30 cellular contexts compared by ENCODE assay signal in genomic region chr10:88850712-88851111, GRCh38. TPM values are rescaled to one million over a fixed set of nuclear protein-coding genes. Genes with fewer than 3 reads are reported as not detected.
A peak's percentile ranks its signal among the peaks of the same experiment; 100 is the strongest.
DNase-seq lines count a peak whose midpoint lies in the region; ATAC-seq and TF ChIP-seq lines count a peak whose summit lies in the region.
"Had no signal": no experiment of that assay in that cellular context is flagged by ENCODE, and none has a peak within 500 bp of the region (broad histone marks: within the 10 kb centered on the region; RNA-seq: fewer than 3 reads in every experiment).

No MANE protein-coding gene starts in this region.

- TF ChIP-seq CTCF in VCaP (conservative IDR thresholded peaks at IDR 0.05) (no peak), upper lobe of left lung (IDR thresholded peaks at IDR 0.05) (no peak), natural killer cell (IDR thresholded peaks at IDR 0.05) (no peak)

- intact Hi-C loops in natural killer cell (cut with micrococcal nuclease) = no loop called here

- no peaks in the 10 kb centered on the region for H3K9me3 ChIP-seq in mucosa of rectum (ENCODE audit: control insufficient read depth in 2 of 2, low read length in 2 of 2)
- no peaks in the 10 kb centered on the region for H3K9me3 ChIP-seq in upper lobe of left lung
- H3K9me3 ChIP-seq: esophagus muscularis mucosa, gastrocnemius medialis, SJSA1, tibial nerve had no signal

- no peaks in the 10 kb centered on the region for H3K4me1 Mint-ChIP-seq in natural killer cell
- peaks cover 29% of the 10 kb centered on the region for H3K4me1 Mint-ChIP-seq in activated T-cell treated with anti-CD3 and anti-CD28 coated beads, Interleukin-2, amount 50 U/mL, for 24 hours (ENCODE audit: low read depth)
- H3K4me1 Mint-ChIP-seq: naive B cell had no signal

- H3K4me1 ChIP-seq in mucosa of rectum (ENCODE audit: control insufficient read depth in 2 of 2, insufficient read depth in 2 of 2, low read length in 2 of 2) (peaks cover 5 to 33% of the 10 kb centered on the region in 2 donors), urinary bladder (ENCODE audit: insufficient read depth) (no peaks in the 10 kb centered on the region), upper lobe of left lung (peaks cover 3 to 29% (median 24%) of the 10 kb centered on the region in 4 donors)
- H3K4me1 ChIP-seq: gastrocnemius medialis, tibial nerve had no signal

- WGBS in urinary bladder = 69% methylated on average over 1 of the region's 1 CpG
- 77 to 91% methylated on average over 1 of the region's 1 CpG for WGBS in upper lobe of left lung, 2 donors

- H3K27ac ChIP-seq in VCaP (peak overlapping the region; percentile 78), mucosa of rectum (ENCODE audit: low read depth in 2 of 2, low read length in 2 of 2) (peak overlapping the region; percentile 77 to 87), urinary bladder (ENCODE audit: low read depth) (peak overlapping the region; percentile 50), upper lobe of left lung (peak overlapping the region in 1 of 4 donors; percentile 71)
- H3K27ac ChIP-seq: esophagus muscularis mucosa, gastrocnemius medialis, SJSA1, tibial nerve had no signal

- H3K27me3 ChIP-seq in mucosa of rectum (ENCODE audit: control insufficient read depth in 2 of 2, insufficient read depth in 2 of 2, low read length in 2 of 2) (no peaks in the 10 kb centered on the region), upper lobe of left lung (no peaks in the 10 kb centered on the region)
- H3K27me3 ChIP-seq: esophagus muscularis mucosa, gastrocnemius medialis, SJSA1, tibial nerve had no signal

- no peaks in the 10 kb centered on the region for H3K9me3 Mint-ChIP-seq in natural killer cell
- H3K9me3 Mint-ChIP-seq in activated T-cell treated with anti-CD3 and anti-CD28 coated beads, Interleukin-2, amount 50 U/mL, for 24 hours = no peaks in the 10 kb centered on the region
- H3K9me3 Mint-ChIP-seq: activated naive CD4-positive, alpha-beta T cell treated with anti-CD3 and anti-CD28 coated beads, Interleukin-2, amount 50 U/mL, for 24 hours; CD4-positive, alpha-beta memory T cell; memory B cell; naive B cell; stimulated activated naive CD8-positive, alpha-beta T cell treated with anti-CD3 and anti-CD28 coated beads, Interleukin-15, Interleukin-2, amounts not matched to agents 100 ng/mL and 50 ng/mL, for 24 hours had no signal

- H3K9ac ChIP-seq in mucosa of rectum (ENCODE audit: low read depth in 1 of 2, low read length in 2 of 2) = peak overlapping the region; percentile 48 to 64

- no peak for TF ChIP-seq EP300 in upper lobe of left lung (IDR thresholded peaks at IDR 0.05)

- TF ChIP-seq POLR2A in upper lobe of left lung (IDR thresholded peaks at IDR 0.05) = no peak

- H3K27me3 Mint-ChIP-seq in natural killer cell (ENCODE audit: low read depth in 2 of 2) = peaks cover 4 to 8% of the 10 kb centered on the region in 2 donors
- H3K27me3 Mint-ChIP-seq in activated T-cell treated with anti-CD3 and anti-CD28 coated beads, Interleukin-2, amount 50 U/mL, for 24 hours = peaks cover 5% of the 10 kb centered on the region
- H3K27me3 Mint-ChIP-seq: CD4-positive, alpha-beta memory T cell; memory B cell had no signal

- no peak overlapping the region for H3K27ac Mint-ChIP-seq in natural killer cell
- no peak overlapping the region for H3K27ac Mint-ChIP-seq in activated T-cell treated with anti-CD3 and anti-CD28 coated beads, Interleukin-2, amount 50 U/mL, for 24 hours
- H3K27ac Mint-ChIP-seq: activated naive CD4-positive, alpha-beta T cell treated with anti-CD3 and anti-CD28 coated beads, Interleukin-2, amount 50 U/mL, for 24 hours; CD4-positive, alpha-beta memory T cell; memory B cell; naive B cell; stimulated activated naive CD8-positive, alpha-beta T cell treated with anti-CD3 and anti-CD28 coated beads, Interleukin-15, Interleukin-2, amounts not matched to agents 100 ng/mL and 50 ng/mL, for 24 hours had no signal

- no peak overlapping the region for H3K4me3 Mint-ChIP-seq in natural killer cell
- no peak overlapping the region for H3K4me3 Mint-ChIP-seq in activated T-cell treated with anti-CD3 and anti-CD28 coated beads, Interleukin-2, amount 50 U/mL, for 24 hours
- H3K4me3 Mint-ChIP-seq: activated naive CD4-positive, alpha-beta T cell treated with anti-CD3 and anti-CD28 coated beads, Interleukin-2, amount 50 U/mL, for 24 hours; CD4-positive, alpha-beta memory T cell; memory B cell; naive B cell; stimulated activated naive CD8-positive, alpha-beta T cell treated with anti-CD3 and anti-CD28 coated beads, Interleukin-15, Interleukin-2, amounts not matched to agents 100 ng/mL and 50 ng/mL, for 24 hours had no signal

- no peaks in the 10 kb centered on the region for H3K36me3 Mint-ChIP-seq in natural killer cell
- H3K36me3 Mint-ChIP-seq in activated T-cell treated with anti-CD3 and anti-CD28 coated beads, Interleukin-2, amount 50 U/mL, for 24 hours (ENCODE audit: low read depth) = no peaks in the 10 kb centered on the region
- H3K36me3 Mint-ChIP-seq: activated naive CD4-positive, alpha-beta T cell treated with anti-CD3 and anti-CD28 coated beads, Interleukin-2, amount 50 U/mL, for 24 hours; CD4-positive, alpha-beta memory T cell; memory B cell; naive B cell had no signal

- no peak for ATAC-seq in upper lobe of left lung (ENCODE audit: low FRiP score in 2 of 2)
- no peak for ATAC-seq in natural killer cell
- ATAC-seq: gastrocnemius medialis had no signal

- peak; percentile 17 for DNase-seq in DMS53 (lab: John Stamatoyannopoulos, UW)
- no peak for DNase-seq in DMS53 treated with DMSO at 0.1 percent for 48 hours (lab: John Stamatoyannopoulos, UW; ENCODE audit: unreplicated experiment)
- DNase-seq in upper lobe of left lung = no peak
- DNase-seq in natural killer cell = no peak
- no peak for DNase-seq in activated T-cell treated with anti-CD3 and anti-CD28 coated beads, Interleukin-2, amount 50 U/mL, for 24 hours
- DNase-seq: 8988T; activated CD4-positive, alpha-beta T cell treated with anti-CD3 and anti-CD28 coated beads, Interleukin-2, amount 50 U/mL, for 48 hours; amygdala; CD4-positive, alpha-beta memory T cell; effector memory CD4-positive, alpha-beta T cell; gastrocnemius medialis; hippocampal formation; left colon; naive B cell; NCI-H1417; NCI-H2029 treated with DMSO at 0.1 percent for 48 hours; NCI-H226; nucleus accumbens; T-helper 1 cell had no signal

- H3K36me3 ChIP-seq in mucosa of rectum (ENCODE audit: control insufficient read depth in 2 of 2, insufficient read depth in 2 of 2, low read length in 2 of 2) (no peaks in the 10 kb centered on the region), urinary bladder (ENCODE audit: insufficient read depth) (no peaks in the 10 kb centered on the region), upper lobe of left lung (no peaks in the 10 kb centered on the region)
- H3K36me3 ChIP-seq: esophagus muscularis mucosa, gastrocnemius medialis, SJSA1, tibial nerve had no signal

- peak overlapping the region; percentile 55 to 69 for H3K4me3 ChIP-seq in mucosa of rectum (ENCODE audit: low read length in 2 of 2)
- no peak overlapping the region for H3K4me3 ChIP-seq in urinary bladder (ENCODE audit: low read depth, low read length)
- no peak overlapping the region for H3K4me3 ChIP-seq in upper lobe of left lung
- H3K4me3 ChIP-seq: esophagus muscularis mucosa, gastrocnemius medialis, SJSA1, tibial nerve had no signal

RNA-seq across cellular contexts. Expression of gene ANKRD22, which starts 0.9 kb away (rescaled TPM):
- total RNA-seq in urinary bladder = 5.0 TPM
- polyA plus RNA-seq in urinary bladder = 3.4 TPM
- 1 to 10 TPM in 2 of 6 donors, under 1 TPM in 2, not detected in 2; 0.30 to 1.9 (median 1.1) TPM for total RNA-seq in upper lobe of left lung
- total RNA-seq in natural killer cell = not detected
- total RNA-seq: esophagus muscularis mucosa, gastrocnemius medialis, H1, M059J, SJSA1, tibial nerve had no signal
- polyA plus RNA-seq: CD4-positive, alpha-beta memory T cell had no signal

RNA-seq across cellular contexts. Expression of gene STAMBPL1, which starts 29.3 kb away (rescaled TPM):
- 29.0 TPM for total RNA-seq in urinary bladder
- polyA plus RNA-seq in urinary bladder = 2.1 TPM
- total RNA-seq in upper lobe of left lung = 10 to 100 TPM in 2 of 6 donors, 1 to 10 TPM in 4; 4.9 to 69.1 (median 7.0) TPM
- total RNA-seq in natural killer cell = 10 to 100 TPM; 14.8 to 30.3 (median 18.1) TPM

RNA-seq across cellular contexts. Expression of gene LIPM, which starts 48.2 kb away (rescaled TPM):
- total RNA-seq in urinary bladder = not detected
- polyA plus RNA-seq in urinary bladder = not detected
- not detected for total RNA-seq in upper lobe of left lung
- not detected for total RNA-seq in natural killer cell
- total RNA-seq: CD4-positive, alpha-beta memory T cell; esophagus muscularis mucosa; gastrocnemius medialis; H1; left colon; M059J; SJSA1; tibial nerve had no signal
- polyA plus RNA-seq: CD4-positive, alpha-beta memory T cell; H1 had no signal

Comparison
In these comparisons a context has a peak if more than half of its experiments do, and no peak if none do; other contexts are left out.
1. H3K4me3 ChIP-seq: peak in mucosa of rectum (2 of 2); none in urinary bladder (single experiment) and upper lobe of left lung (0 of 4).